In the genomic region with DNA sequence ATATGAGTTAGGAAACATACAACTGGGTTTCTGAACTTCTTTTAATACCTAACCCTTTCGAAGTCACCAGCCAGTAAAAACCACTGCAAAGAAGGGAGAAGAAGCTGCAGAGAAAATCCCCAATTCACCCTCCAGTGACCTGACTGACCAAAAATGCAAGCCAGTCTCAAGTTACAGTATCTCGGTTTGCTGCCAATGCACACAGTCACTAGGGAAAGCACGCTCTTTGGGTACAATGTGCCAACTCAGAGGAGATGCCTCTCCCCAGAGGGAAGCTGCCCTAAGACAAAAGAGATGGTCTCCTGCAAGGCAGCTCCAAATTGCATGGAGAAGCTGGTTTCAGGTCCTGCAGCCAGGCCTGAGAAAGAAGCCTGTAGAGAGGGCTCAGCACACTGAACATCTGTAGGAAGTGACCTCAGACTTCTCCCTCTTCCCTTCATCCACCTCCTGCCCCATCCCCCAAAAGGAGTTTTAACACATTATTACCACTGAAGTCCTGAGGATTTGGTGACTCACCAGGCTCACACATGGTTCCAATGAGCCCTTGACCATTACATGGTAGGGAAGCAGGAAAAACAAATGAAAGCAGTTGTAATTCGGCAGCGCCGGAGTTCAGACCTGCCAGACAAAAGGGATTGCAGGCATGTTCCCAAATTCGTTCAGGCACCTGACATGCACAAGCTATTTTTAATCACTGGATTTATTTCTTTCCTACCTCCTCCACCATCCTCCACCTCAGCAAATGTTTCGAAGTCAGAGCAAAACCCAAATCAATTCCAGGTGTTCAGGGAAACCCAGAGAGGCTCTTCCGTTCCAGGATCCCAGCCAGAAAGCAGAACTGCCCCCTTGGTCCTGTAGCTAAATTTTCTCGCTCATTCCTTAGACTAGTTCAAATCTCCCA, we compare ENCODE assay signal across 9 cellular contexts.
A peak's percentile ranks its signal among the peaks of the same experiment; 100 is the strongest.
DNase-seq lines count a peak whose midpoint lies in the region; ATAC-seq and TF ChIP-seq lines count a peak whose summit lies in the region.
"Had no signal": no experiment of that assay in that cellular context is flagged by ENCODE, and none has a peak within 500 bp of the region (broad histone marks: within the 10 kb centered on the region; RNA-seq: fewer than 3 reads in every experiment).

No MANE protein-coding gene starts in this region.

- no peak overlapping the region for H2AFZ ChIP-seq in smooth muscle cell (ENCODE audit: low read depth)

- H4K20me1 ChIP-seq in smooth muscle cell (ENCODE audit: low read depth), result peaks cover 9% of the 10 kb centered on the region

- peaks cover 79% of the 10 kb centered on the region for H3K79me2 ChIP-seq in smooth muscle cell (ENCODE audit: low read depth)

- H3K36me3 ChIP-seq in smooth muscle cell (ENCODE audit: low read depth), result no peaks in the 10 kb centered on the region
- H3K36me3 ChIP-seq: cardiac muscle cell had no signal

- peak overlapping the region; percentile 84 for H3K9ac ChIP-seq in smooth muscle cell (ENCODE audit: low read depth)

- peak overlapping the region; percentile 78 for H3K4me2 ChIP-seq in smooth muscle cell

- no peaks in the 10 kb centered on the region for H3K27me3 ChIP-seq in smooth muscle cell (ENCODE audit: low read depth)

- H3K4me1 ChIP-seq in smooth muscle cell (ENCODE audit: low read depth), result peaks cover 37% of the 10 kb centered on the region

- peaks cover 46% of the 10 kb centered on the region for H3F3A ChIP-seq in smooth muscle cell (ENCODE audit: low read depth)

- H3K4me3 ChIP-seq in WI38 (ENCODE audit: low read depth, low read length) (peak overlapping the region; percentile 54), smooth muscle cell (peak overlapping the region; percentile 21)
- H3K4me3 ChIP-seq: cardiac muscle cell had no signal

- H3K27ac ChIP-seq in smooth muscle cell (ENCODE audit: low read depth), result peak overlapping the region; percentile 97
- H3K27ac ChIP-seq: cardiac muscle cell had no signal

- WGBS in smooth muscle cell (ENCODE audit: low lambda C conversion rate), result 30% methylated on average over 10 of the region's 10 CpGs

- H3K9me3 ChIP-seq in smooth muscle cell (replicated peaks; ENCODE audit: low read depth), result no peaks in the 10 kb centered on the region

- ATAC-seq in GM19467 (IDR thresholded peaks at IDR 0.05; ENCODE audit: unreplicated experiment) (peak; percentile 68), HG03565 (IDR thresholded peaks at IDR 0.05; ENCODE audit: unreplicated experiment) (peak; percentile 63), HG02970 (IDR thresholded peaks at IDR 0.05; ENCODE audit: low FRiP score, unreplicated experiment) (no peak)

- peak; percentile 98 for DNase-seq in EL
- DNase-seq in foreskin melanocyte, result peak; percentile 86
- DNase-seq in smooth muscle cell (lab: John Stamatoyannopoulos, UW; ENCODE audit: unreplicated experiment), result no peak
- DNase-seq in T-helper 9 cell, result no peak

- TF ChIP-seq CTCF in WI38 (IDR thresholded peaks at IDR 0.05; ENCODE audit: low read depth, low read length), result no peak
- TF ChIP-seq CTCF in smooth muscle cell (IDR thresholded peaks at IDR 0.05; ENCODE audit: borderline replicate concordance, insufficient read depth, poor library complexity, severe bottlenecking), result no peak

Comparison
In these comparisons a context has a peak if more than half of its experiments do, and no peak if none do; other contexts are left out.
1. DNase-seq: peak in EL (single experiment) and foreskin melanocyte (single experiment); none in smooth muscle cell (single experiment) and T-helper 9 cell (single experiment).